11 cellular contexts compared by ENCODE assay signal in the genomic region with DNA sequence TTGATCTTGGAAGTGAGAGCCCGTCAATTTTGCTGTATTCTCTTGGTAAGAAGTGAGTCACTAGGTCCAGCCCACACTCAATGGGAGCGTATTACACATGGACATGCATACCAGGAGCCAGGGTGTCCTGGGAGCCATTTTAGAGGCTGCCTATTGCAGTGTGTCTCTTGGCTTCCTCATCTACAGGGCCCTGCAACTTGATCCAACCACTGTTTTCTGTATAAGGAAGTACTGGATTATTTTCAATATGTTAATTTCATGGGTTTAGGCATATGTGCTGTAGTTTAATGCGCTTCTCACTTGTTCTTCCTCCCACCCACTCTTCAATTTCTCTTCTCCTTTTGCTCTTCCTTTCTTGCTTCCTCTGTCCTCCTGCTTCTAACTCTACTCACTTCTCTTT.
A peak's percentile ranks its signal among the peaks of the same experiment; 100 is the strongest.
DNase-seq lines count a peak whose midpoint lies in the region; TF ChIP-seq lines count a peak whose summit lies in the region.
"Had no signal": no experiment of that assay in that cellular context is flagged by ENCODE, and none has a peak within 500 bp of the region (broad histone marks: within the 10 kb centered on the region; RNA-seq: fewer than 3 reads in every experiment).

No MANE protein-coding gene starts in this region.

- H3K9me3 ChIP-seq in SU-DHL-6 (ENCODE audit: insufficient read depth, low read length), result no peaks in the 10 kb centered on the region
- no peaks in the 10 kb centered on the region for H3K9me3 ChIP-seq in suprapubic skin
- no peaks in the 10 kb centered on the region for H3K9me3 ChIP-seq in SJCRH30 (replicated peaks)
- H3K9me3 ChIP-seq: A549 had no signal

- H3K4me3 ChIP-seq in SU-DHL-6 (ENCODE audit: insufficient read depth, low read length, poor library complexity, severe bottlenecking) (no peak overlapping the region), suprapubic skin (no peak overlapping the region), SJCRH30 (no peak overlapping the region)
- H3K4me3 ChIP-seq: A549 had no signal

- no peaks in the 10 kb centered on the region for H3K36me3 ChIP-seq in SU-DHL-6 (ENCODE audit: low read length)
- no peaks in the 10 kb centered on the region for H3K36me3 ChIP-seq in suprapubic skin
- no peaks in the 10 kb centered on the region for H3K36me3 ChIP-seq in SJCRH30

- H3K27ac ChIP-seq in SU-DHL-6 (ENCODE audit: low read depth, low read length), result peak overlapping the region; percentile 87
- peak overlapping the region; percentile 7 for H3K27ac ChIP-seq in suprapubic skin
- H3K27ac ChIP-seq in SJCRH30, result no peak overlapping the region
- H3K27ac ChIP-seq: A549 had no signal

- H4K20me1 ChIP-seq in SU-DHL-6 (ENCODE audit: low read depth, low read length), result no peaks in the 10 kb centered on the region

- peak overlapping the region; percentile 53 for H3K4me2 ChIP-seq in SU-DHL-6 (ENCODE audit: low read depth, low read length, poor library complexity, severe bottlenecking)
- H3K4me2 ChIP-seq: A549 had no signal

- H3K9me2 ChIP-seq in SU-DHL-6 (replicated peaks; ENCODE audit: insufficient read depth, low read length), result no peaks in the 10 kb centered on the region

- WGBS in suprapubic skin, result 86% methylated on average over 3 of the region's 3 CpGs

- no peaks in the 10 kb centered on the region for H3K79me2 ChIP-seq in SU-DHL-6 (ENCODE audit: insufficient read depth, low read length)

- H3K27me3 ChIP-seq in SU-DHL-6 (ENCODE audit: low read length), result no peaks in the 10 kb centered on the region
- no peaks in the 10 kb centered on the region for H3K27me3 ChIP-seq in suprapubic skin
- no peaks in the 10 kb centered on the region for H3K27me3 ChIP-seq in SJCRH30

- H3K4me1 ChIP-seq in suprapubic skin (peaks cover 2% of the 10 kb centered on the region), SJCRH30 (no peaks in the 10 kb centered on the region)
- H3K4me1 ChIP-seq: A549 had no signal

- DNase-seq in NCI-H526 (lab: John Stamatoyannopoulos, UW) (peak; percentile 4 to 7), NCI-H526 treated with DMSO at 0.1 percent for 48 hours (lab: John Stamatoyannopoulos, UW) (no peak), iris pigment epithelial cell (ENCODE audit: low read depth) (peak; percentile 47), suprapubic skin (ENCODE audit: low spot score in 2 of 2) (no peak), dermis blood vessel endothelial cell (no peak), SJCRH30 (no peak)
- DNase-seq in activated CD8-positive, alpha-beta memory T cell treated with anti-CD3 and anti-CD28 coated beads, Interleukin-2, amount 50 U/mL, for 4 hours, result no peak
- DNase-seq: NCI-H2227 treated with DMSO at 0.1 percent for 48 hours; stimulated activated CD8-positive, alpha-beta memory T cell treated with anti-CD3 and anti-CD28 coated beads, Interleukin-4, amount 100 ng/mL, for 48 hours had no signal

- H3K9ac ChIP-seq in SU-DHL-6 (ENCODE audit: low read length), result no peak overlapping the region

- H3F3A ChIP-seq in SU-DHL-6 (ENCODE audit: insufficient read depth), result peaks cover 31% of the 10 kb centered on the region

- no peak for TF ChIP-seq EP300 in suprapubic skin (IDR thresholded peaks at IDR 0.05)

- TF ChIP-seq POLR2A in suprapubic skin (IDR thresholded peaks at IDR 0.05), result no peak

- TF ChIP-seq CTCF in SU-DHL-6 (IDR thresholded peaks at IDR 0.05; ENCODE audit: insufficient read depth, low read length, poor library complexity, severe bottlenecking) (no peak), suprapubic skin (IDR thresholded peaks at IDR 0.05) (no peak)

- peak overlapping the region; percentile 57 for H2AFZ ChIP-seq in SU-DHL-6 (ENCODE audit: low read depth, low read length, severe bottlenecking)

Comparison
In these comparisons a context has a peak if more than half of its experiments do, and no peak if none do; other contexts are left out.
1. DNase-seq: peak in NCI-H526 (2 of 2) and iris pigment epithelial cell (single experiment); none in NCI-H526 treated with DMSO at 0.1 percent for 48 hours (single experiment), suprapubic skin (0 of 2), activated CD8-positive, alpha-beta memory T cell treated with anti-CD3 and anti-CD28 coated beads, Interleukin-2, amount 50 U/mL, for 4 hours (single experiment), dermis blood vessel endothelial cell (single experiment) and SJCRH30 (0 of 2).